In genomic region chr12:100399095-100399494, GRCh38 we compare ENCODE assay signal across 16 cellular contexts. TPM values are rescaled to one million over a fixed set of nuclear protein-coding genes. Genes with fewer than 3 reads are reported as not detected.
DNase-seq lines count a peak whose midpoint lies in the region; ATAC-seq and TF ChIP-seq lines count a peak whose summit lies in the region.
"Had no signal": no experiment of that assay in that cellular context is flagged by ENCODE, and none has a peak within 500 bp of the region (broad histone marks: within the 10 kb centered on the region; RNA-seq: fewer than 3 reads in every experiment).

No MANE protein-coding gene starts in this region.

- H3K36me3 ChIP-seq in BE2C (no peaks in the 10 kb centered on the region), HEK293 (ENCODE audit: control insufficient read depth in 2 of 2, insufficient read depth in 1 of 2, low read length in 2 of 2) (no peaks in the 10 kb centered on the region), SK-N-SH (replicated peaks in 1 of 2; ENCODE audit: control insufficient read depth in 1 of 2, insufficient read depth in 2 of 2, low read length in 1 of 2) (no peaks in the 10 kb centered on the region), mucosa of rectum (ENCODE audit: control insufficient read depth in 2 of 2, insufficient read depth in 2 of 2, low read length in 2 of 2) (no peaks in the 10 kb centered on the region)

- TF ChIP-seq RAD21 in SK-N-SH (IDR thresholded peaks at IDR 0.05; ENCODE audit: low read length) = no peak

- H3K79me2 ChIP-seq in SK-N-SH (ENCODE audit: insufficient read depth) = no peaks in the 10 kb centered on the region

- POLR2A ChIA-PET in HEK293 (lab: Yijun Ruan, JAX) = no interaction called here
- POLR2A ChIA-PET in SK-N-SH (lab: Yijun Ruan, JAX) = no interaction called here

- H3K27me3 ChIP-seq in BE2C = no peaks in the 10 kb centered on the region
- no peaks in the 10 kb centered on the region for H3K27me3 ChIP-seq in SK-N-SH (ENCODE audit: insufficient read depth)
- H3K27me3 ChIP-seq in mucosa of rectum (ENCODE audit: control insufficient read depth in 2 of 2, insufficient read depth in 2 of 2, low read length in 2 of 2) = no peaks in the 10 kb centered on the region

- TF ChIP-seq EP300 in SK-N-SH (IDR thresholded peaks at IDR 0.05; ENCODE audit: borderline replicate concordance in 1 of 2, low read depth in 1 of 2, low read length in 1 of 2) = no peak

- H3K4me3 ChIP-seq in BE2C (ENCODE audit: low read depth, low read length) (no peak overlapping the region), HEK293 (ENCODE audit: low read depth, low read length) (no peak overlapping the region), SK-N-SH (ENCODE audit: low read depth in 2 of 2, low read length in 1 of 2) (no peak overlapping the region), mucosa of rectum (ENCODE audit: low read length in 2 of 2) (no peak overlapping the region)
- H3K4me3 ChIP-seq: PC-9 had no signal

- H3K27ac ChIP-seq in HEK293 (ENCODE audit: extremely low read depth, low read depth, low read length) (no peak overlapping the region), SK-N-SH (ENCODE audit: low read depth in 2 of 2, low read length in 1 of 2) (peak overlapping the region in 1 of 2 experiments; percentile 25; a peak in 1 of 4 replicates), mucosa of rectum (ENCODE audit: low read depth in 2 of 2, low read length in 2 of 2) (peak overlapping the region; percentile 55 to 67)
- H3K27ac ChIP-seq: PC-9 had no signal

- no peaks in the 10 kb centered on the region for H4K20me1 ChIP-seq in SK-N-SH (ENCODE audit: insufficient read depth)

- CTCF ChIA-PET in HEK293 (lab: Yijun Ruan, JAX) (interaction anchor here (0.5 kb wide), 1 partner anchor 10 kb away, joined by 3 read pairs; no protein-coding TSS in a partner anchor), SK-N-SH (lab: Yijun Ruan, JAX) (interaction anchor here (0.8 kb wide), 1 partner anchor 155 kb away, joined by 5 read pairs; no protein-coding TSS in a partner anchor)

- H3K4me2 ChIP-seq in SK-N-SH = no peak overlapping the region
- H3K4me2 ChIP-seq: PC-9 had no signal

- TF ChIP-seq CTCF in BE2C (IDR thresholded peaks at IDR 0.05; ENCODE audit: low read depth, low read length) (no peak), HEK293 (tag by site-specific recombination; IDR thresholded peaks at IDR 0.05) (no peak), SK-N-SH (IDR thresholded peaks at IDR 0.05) (no peak), omental fat pad (IDR thresholded peaks at IDR 0.05) (no peak)

- no peaks in the 10 kb centered on the region for H3F3A ChIP-seq in SK-N-SH (replicated peaks; ENCODE audit: insufficient read depth)

- peak; percentile 22 for DNase-seq in BE2C
- no peak for DNase-seq in SK-N-SH
- DNase-seq in foreskin melanocyte = no peak
- no peak for DNase-seq in NCI-H1930 (lab: John Stamatoyannopoulos, UW)
- no peak for DNase-seq in omental fat pad (ENCODE audit: low spot score)
- DNase-seq: CD4-positive, CD25-positive, alpha-beta regulatory T cell; DMS53; HCEC 1CT; NCI-H1417; NCI-H2081; NCI-H446; NCI-H774; PC-9 had no signal

- no peak for ATAC-seq in omental fat pad (ENCODE audit: low FRiP score)

- H3K9me3 ChIP-seq in BE2C (no peaks in the 10 kb centered on the region), HEK293 (ENCODE audit: control insufficient read depth, insufficient read depth, low read depth, low read length) (no peaks in the 10 kb centered on the region), SK-N-SH (no peaks in the 10 kb centered on the region), mucosa of rectum (ENCODE audit: control insufficient read depth in 2 of 2, low read length in 2 of 2) (no peaks in the 10 kb centered on the region)

- WGBS in SK-N-SH (ENCODE audit: low lambda C conversion rate) = 53% methylated on average over 2 of the region's 2 CpGs

- no peak overlapping the region for H3K9ac ChIP-seq in SK-N-SH
- H3K9ac ChIP-seq in mucosa of rectum (ENCODE audit: low read depth in 1 of 2, low read length in 2 of 2) = peak overlapping the region in 1 of 2 donors; percentile 28

- no peaks in the 10 kb centered on the region for H3K9me2 ChIP-seq in SK-N-SH

- H2AFZ ChIP-seq in SK-N-SH (ENCODE audit: low read depth) = no peak overlapping the region
- H2AFZ ChIP-seq: PC-9 had no signal

- H3K4me1 ChIP-seq in BE2C (no peaks in the 10 kb centered on the region; the same call in 1 of the 2 replicates), HEK293 (ENCODE audit: control insufficient read depth, insufficient read depth, low read length) (no peaks in the 10 kb centered on the region), SK-N-SH (ENCODE audit: control insufficient read depth in 1 of 2, insufficient read depth in 2 of 2, low read depth in 1 of 2, low read length in 1 of 2) (peaks cover 0 to 6% of the 10 kb centered on the region in 2 experiments; a peak in 1 of 4 replicates), mucosa of rectum (ENCODE audit: control insufficient read depth in 2 of 2, insufficient read depth in 2 of 2, low read length in 2 of 2) (peaks cover 3 to 28% of the 10 kb centered on the region in 2 donors)

TF ChIP-seq in HEK293, 187 proteins besides CTCF, POLR2A, EP300 and RAD21:
- TF ChIP-seq ZNF280C (tag by site-specific recombination; IDR thresholded peaks at IDR 0.05) = no peak
- peak; percentile 40; the same call in 1 of the 2 replicates for TF ChIP-seq GLIS1 (tag by site-specific recombination; IDR thresholded peaks at IDR 0.05)

TF ChIP-seq in SK-N-SH, 30 proteins besides CTCF, POLR2A, EP300 and RAD21:
- no peak for TF ChIP-seq ELF1 (IDR thresholded peaks at IDR 0.05)
- TF ChIP-seq TCF12 (IDR thresholded peaks at IDR 0.05) = peak; percentile 69; the same call in 1 of the 2 replicates
- peak; percentile 57; the same call in 1 of the 2 replicates for TF ChIP-seq PBX3 (IDR thresholded peaks at IDR 0.05)
- no peak for TF ChIP-seq TAF1 (IDR thresholded peaks at IDR 0.05; ENCODE audit: borderline replicate concordance, low read depth, low read length)
- TF ChIP-seq JUND (IDR thresholded peaks at IDR 0.05) = 0 out of 2 replicates have a peak, but pooled peaks have one; percentile 6

RNA-seq across cellular contexts. Expression of gene SLC17A8, which starts 42.2 kb away (rescaled TPM):
- not detected for polyA plus RNA-seq in BE2C (2012; ENCODE audit: insufficient read depth, insufficient read length, low read depth)
- 0.11 TPM in 1 of 2 replicates, not detected in the other for polyA plus RNA-seq in SK-N-SH (2012; rRNA removed)
- polyA plus RNA-seq in SK-N-SH (2012; cell fraction: cytosol; rRNA removed) = under 0.01 and 0.03 TPM in 2 replicates
- 0.05 TPM in 1 of 2 replicates, not detected in the other for polyA plus RNA-seq in SK-N-SH (2012; cell fraction: nucleus; rRNA removed)
- not detected for total RNA-seq in omental fat pad
- total RNA-seq: CD4-positive, CD25-positive, alpha-beta regulatory T cell; PC-9; T-helper 1 cell treated with Interleukin-12 subunit alpha and Interleukin-12 subunit beta and Interleukin-4 antibody, amounts not matched to agents 30 ng/mL and 1 ng/mL, for 36 hours had no signal
- polyA plus RNA-seq: CD4-positive, CD25-positive, alpha-beta regulatory T cell had no signal
